ENCODE assay signal across 14 cellular contexts in the genomic region with DNA sequence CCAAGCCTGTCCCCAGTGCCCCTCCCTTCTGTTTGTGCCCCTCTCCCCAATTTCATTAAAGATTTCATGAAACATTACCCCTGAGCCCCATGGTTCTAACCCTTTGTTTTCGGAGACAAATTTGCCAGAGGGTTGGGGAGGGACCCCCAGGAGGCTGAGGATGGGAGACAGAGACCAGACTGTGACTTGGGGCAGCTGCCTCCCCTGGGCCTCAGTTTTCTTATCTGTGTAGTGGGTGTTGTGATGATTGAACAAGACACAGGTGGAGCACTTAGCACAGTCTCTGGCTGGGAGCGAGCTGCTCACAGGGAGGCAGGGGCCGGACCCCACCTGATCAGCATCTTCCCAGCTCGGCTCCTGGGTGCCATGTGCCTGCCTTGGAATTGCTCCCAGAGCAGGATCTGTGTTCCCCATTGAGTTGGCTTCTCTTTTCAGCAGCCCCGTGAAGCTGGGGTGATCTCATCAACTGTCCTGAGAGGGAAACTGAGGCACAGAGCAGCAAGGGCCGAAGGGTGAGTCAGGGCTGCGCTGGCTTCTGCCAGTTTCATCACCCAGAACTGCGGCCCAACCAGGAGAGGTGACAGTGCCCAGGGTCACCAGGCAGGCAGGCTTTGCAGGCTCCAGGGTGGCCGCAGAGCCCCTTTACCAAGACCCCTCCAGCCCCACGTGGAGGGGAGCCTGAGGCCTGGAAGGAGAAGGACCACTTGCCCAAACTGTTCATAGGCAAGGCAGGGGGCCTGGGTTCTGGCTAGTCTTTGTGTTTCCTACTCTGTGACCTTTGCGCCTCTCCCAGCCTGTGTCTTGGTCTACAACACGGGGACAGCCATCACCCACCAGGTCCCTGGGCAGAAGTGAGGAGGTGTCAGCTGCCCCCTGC.
"Had no signal": no experiment of that assay in that cellular context is flagged by ENCODE, and none has a peak within 500 bp of the region (broad histone marks: within the 10 kb centered on the region; RNA-seq: fewer than 3 reads in every experiment).

No MANE protein-coding gene starts in this region.

- H3K4me3 ChIP-seq: adrenal gland, colonic mucosa, gastroesophageal sphincter, neural progenitor cell, skin epidermis, tibial artery had no signal

- H3K9me3 Mint-ChIP-seq: neural progenitor cell had no signal

- H3K27ac Mint-ChIP-seq: neural progenitor cell had no signal

- FAIRE-seq: TTC549 had no signal

- H3K27ac ChIP-seq: adrenal gland, colonic mucosa, epithelial cell of prostate, gastroesophageal sphincter, neural progenitor cell, parathyroid adenoma, tibial artery had no signal

- H3K9ac ChIP-seq: neural progenitor cell, parathyroid adenoma had no signal

- H3K27me3 ChIP-seq: adrenal gland, colonic mucosa, gastroesophageal sphincter, neural progenitor cell, tibial artery had no signal

- H2AFZ ChIP-seq: neural progenitor cell, parathyroid adenoma had no signal

- H3K4me2 ChIP-seq: neural progenitor cell had no signal

- H3K4me1 Mint-ChIP-seq: neural progenitor cell had no signal

- H3K9me3 ChIP-seq: adrenal gland, colonic mucosa, gastroesophageal sphincter, tibial artery had no signal

- H3K4me1 ChIP-seq: parathyroid adenoma had no signal

- DNase-seq: activated CD4-positive, alpha-beta T cell treated with anti-CD3 and anti-CD28 coated beads, Interleukin-2, amount 50 U/mL, for 1 hour; activated CD4-positive, CD25-positive, alpha-beta regulatory T cell; activated effector memory CD4-positive, alpha-beta T cell treated with Interleukin-2 at 50 U/mL for 16 hours; adrenal gland; hippocampal formation; retina; tibial artery had no signal

- H3K4me3 Mint-ChIP-seq: neural progenitor cell had no signal

- ATAC-seq: gastroesophageal sphincter had no signal

- H3K79me2 ChIP-seq: parathyroid adenoma had no signal
